22 cellular contexts compared by ENCODE assay signal in genomic region chr7:103888603-103889153, GRCh38.
"Had no signal": no experiment of that assay in that cellular context is flagged by ENCODE, and none has a peak within 500 bp of the region (broad histone marks: within the 10 kb centered on the region; RNA-seq: fewer than 3 reads in every experiment).

No MANE protein-coding gene starts in this region.

- H3K9me3 ChIP-seq: esophagus muscularis mucosa, gastrocnemius medialis, neutrophil, psoas muscle, right lobe of liver, uterus had no signal

- DNase-seq: effector memory CD4-positive, alpha-beta T cell; gastrocnemius medialis; islet precursor cell; left lung; mesenchymal stem cell; naive thymus-derived CD4-positive, alpha-beta T cell; nephron progenitor cell; psoas muscle; retina; spleen; stimulated activated CD4-positive, alpha-beta T cell treated with anti-CD3 and anti-CD28 coated beads, Interleukin-15, amount 100 ng/mL, for 24 hours; stimulated activated CD4-positive, alpha-beta T cell treated with anti-CD3 and anti-CD28 coated beads, Interleukin-1b, Interleukin-23, amount 100 ng/mL, for 48 hours; stimulated activated CD4-positive, alpha-beta T cell treated with anti-CD3 and anti-CD28 coated beads, Interleukin-4, amount 100 ng/mL, for 4 hours; stimulated activated naive CD4-positive, alpha-beta T cell treated with Interleukin-2 at 50 U/mL for 16 hours; tibial artery; upper lobe of left lung; uterus had no signal

- H3K4me3 Mint-ChIP-seq: naive thymus-derived CD4-positive, alpha-beta T cell; nephron progenitor cell had no signal

- FAIRE-seq: endometrium had no signal

- H3K4me3 ChIP-seq: esophagus muscularis mucosa, gastrocnemius medialis, left lung, lung, psoas muscle, right lobe of liver, spleen, tibial artery, upper lobe of left lung, uterus had no signal

- H3K4me1 ChIP-seq: esophagus muscularis mucosa, gastrocnemius medialis, left lung, psoas muscle, right lobe of liver, spleen, tibial artery, upper lobe of left lung, uterus had no signal

- ATAC-seq: gastrocnemius medialis; left lung; naive thymus-derived CD4-positive, alpha-beta T cell; psoas muscle had no signal

- H3K36me3 Mint-ChIP-seq: naive thymus-derived CD4-positive, alpha-beta T cell had no signal

- H3K27me3 ChIP-seq: esophagus muscularis mucosa, gastrocnemius medialis, left lung, neutrophil, right lobe of liver, spleen, tibial artery, upper lobe of left lung, uterus had no signal

- H3K36me3 ChIP-seq: esophagus muscularis mucosa, gastrocnemius medialis, left lung, neutrophil, right lobe of liver, spleen, tibial artery, upper lobe of left lung, uterus had no signal

- H3K27ac Mint-ChIP-seq: naive thymus-derived CD4-positive, alpha-beta T cell; nephron progenitor cell had no signal

- H3K4me1 Mint-ChIP-seq: naive thymus-derived CD4-positive, alpha-beta T cell had no signal

- H3K27ac ChIP-seq: esophagus muscularis mucosa, gastrocnemius medialis, left lung, neutrophil, psoas muscle, right lobe of liver, spleen, tibial artery, upper lobe of left lung, uterus had no signal
